15 cellular contexts compared by ENCODE assay signal in genomic region chr3:97883736-97884135, GRCh38.
"Had no signal": no experiment of that assay in that cellular context is flagged by ENCODE, and none has a peak within 500 bp of the region (broad histone marks: within the 10 kb centered on the region; RNA-seq: fewer than 3 reads in every experiment).

No MANE protein-coding gene starts in this region.

- H3K27me3 ChIP-seq: body of pancreas, gastroesophageal sphincter, right atrium auricular region had no signal

- DNase-seq: activated CD4-positive, alpha-beta T cell treated with anti-CD3 and anti-CD28 coated beads, Interleukin-2, amount 50 U/mL, for 1 hour; activated CD8-positive, alpha-beta memory T cell treated with anti-CD3 and anti-CD28 coated beads for 24 hours; amygdala; cortex of kidney; effector CD8-positive, alpha-beta T cell; kidney; mesendoderm; nephron progenitor cell; occipital lobe had no signal

- ATAC-seq: gastroesophageal sphincter had no signal

- H3K4me3 ChIP-seq: body of pancreas, gastroesophageal sphincter, right atrium auricular region, smooth muscle cell, thoracic aorta had no signal

- H3K4me2 ChIP-seq: smooth muscle cell had no signal

- H3K27ac ChIP-seq: gastroesophageal sphincter, thoracic aorta had no signal

- H3K9me3 ChIP-seq: body of pancreas, gastroesophageal sphincter, right atrium auricular region, thoracic aorta had no signal

- FAIRE-seq: kidney, urothelium cell line had no signal
